1 cellular context compared by ENCODE assay signal in genomic region chr19:17803264-17803896, GRCh38.
TF ChIP-seq lines count a peak whose summit lies in the region.

No MANE protein-coding gene starts in this region.

TF ChIP-seq in GM12878, 131 proteins besides CTCF, POLR2A, EP300 and RAD21:
- peak; percentile 50; the same call in 1 of the 2 replicates for TF ChIP-seq SPI1 (IDR thresholded peaks at IDR 0.05; ENCODE audit: borderline replicate concordance, insufficient read depth, low read depth, low read length)
- peak in 1 of 2 experiments; percentile 41; a peak in 1 of 4 replicates for TF ChIP-seq BHLHE40 (IDR thresholded peaks at IDR 0.05; ENCODE audit: borderline replicate concordance in 1 of 2, low read depth in 2 of 2, low read length in 1 of 2)
- TF ChIP-seq LARP7 (IDR thresholded peaks at IDR 0.05): no peak
- TF ChIP-seq, protein P1, sequence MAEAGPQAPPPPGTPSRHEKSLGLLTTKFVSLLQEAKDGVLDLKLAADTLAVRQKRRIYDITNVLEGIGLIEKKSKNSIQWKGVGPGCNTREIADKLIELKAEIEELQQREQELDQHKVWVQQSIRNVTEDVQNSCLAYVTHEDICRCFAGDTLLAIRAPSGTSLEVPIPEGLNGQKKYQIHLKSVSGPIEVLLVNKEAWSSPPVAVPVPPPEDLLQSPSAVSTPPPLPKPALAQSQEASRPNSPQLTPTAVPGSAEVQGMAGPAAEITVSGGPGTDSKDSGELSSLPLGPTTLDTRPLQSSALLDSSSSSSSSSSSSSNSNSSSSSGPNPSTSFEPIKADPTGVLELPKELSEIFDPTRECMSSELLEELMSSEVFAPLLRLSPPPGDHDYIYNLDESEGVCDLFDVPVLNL (IDR thresholded peaks at IDR 0.05; ENCODE audit: low read depth, low read length): no peak
